Comparison of ENCODE assay signal across 25 cellular contexts in the genomic region with DNA sequence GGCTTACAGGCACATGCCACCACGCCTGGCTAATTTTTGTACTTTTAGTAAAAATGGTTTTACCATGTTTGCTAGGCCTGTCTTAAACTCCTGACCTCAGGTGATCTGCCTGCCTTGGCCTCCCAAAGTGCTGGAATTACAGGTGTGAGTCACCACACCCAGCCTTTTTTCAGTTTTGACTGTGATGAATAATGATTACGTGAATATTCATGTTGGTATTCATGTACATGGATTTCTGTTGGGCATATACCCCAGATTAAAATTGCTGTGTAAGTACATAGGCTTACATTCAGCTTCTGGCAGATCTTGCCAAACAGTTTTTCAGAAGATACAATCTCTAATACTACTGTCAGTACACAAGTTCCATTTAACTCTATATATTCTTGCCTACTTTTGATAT. TPM values are rescaled to one million over a fixed set of nuclear protein-coding genes. Genes with fewer than 3 reads are reported as not detected.
DNase-seq lines count a peak whose midpoint lies in the region; ATAC-seq, FAIRE-seq and TF ChIP-seq lines count a peak whose summit lies in the region.
"Had no signal": no experiment of that assay in that cellular context is flagged by ENCODE, and none has a peak within 500 bp of the region (broad histone marks: within the 10 kb centered on the region; RNA-seq: fewer than 3 reads in every experiment).

No MANE protein-coding gene starts in this region.

- H3K4me1 Mint-ChIP-seq in activated naive CD4-positive, alpha-beta T cell treated with anti-CD3 and anti-CD28 coated beads for 36 hours (ENCODE audit: low read depth) = peaks cover 34% of the 10 kb centered on the region
- peaks cover 11 to 51% (median 42%) of the 10 kb centered on the region in 4 donors for H3K4me1 Mint-ChIP-seq in naive thymus-derived CD8-positive, alpha-beta T cell
- peaks cover 47 to 74% (median 72%) of the 10 kb centered on the region in 3 donors for H3K4me1 Mint-ChIP-seq in CD8-positive, alpha-beta memory T cell

- no peaks in the 10 kb centered on the region for H3K27me3 Mint-ChIP-seq in activated naive CD4-positive, alpha-beta T cell treated with anti-CD3 and anti-CD28 coated beads for 36 hours (ENCODE audit: low read depth)
- H3K27me3 Mint-ChIP-seq in naive thymus-derived CD8-positive, alpha-beta T cell = no peaks in the 10 kb centered on the region
- no peaks in the 10 kb centered on the region for H3K27me3 Mint-ChIP-seq in CD8-positive, alpha-beta memory T cell

- peaks cover 19% of the 10 kb centered on the region for H3K36me3 Mint-ChIP-seq in activated naive CD4-positive, alpha-beta T cell treated with anti-CD3 and anti-CD28 coated beads for 36 hours (ENCODE audit: low read depth)
- H3K36me3 Mint-ChIP-seq in naive thymus-derived CD8-positive, alpha-beta T cell = peaks cover 12 to 41% (median 24%) of the 10 kb centered on the region in 3 donors
- H3K36me3 Mint-ChIP-seq in CD8-positive, alpha-beta memory T cell = peaks cover 17 to 34% (median 20%) of the 10 kb centered on the region in 3 donors

- DNase-seq in activated naive CD4-positive, alpha-beta T cell treated with anti-CD3 and anti-CD28 coated beads for 36 hours = peak; percentile 24
- DNase-seq in activated naive CD4-positive, alpha-beta T cell (lab: John Stamatoyannopoulos, UW) = no peak
- DNase-seq in H54 (ENCODE audit: insufficient read length, low spot score) = no peak
- DNase-seq in naive thymus-derived CD8-positive, alpha-beta T cell = no peak
- DNase-seq in CD8-positive, alpha-beta memory T cell = no peak
- DNase-seq: 8988T, COR-L47, DMS53, GOT3, HCEC 1CT, Karpas-422, MV-4-11, NCI-H1105, NCI-H1436 treated with DMSO at 0.1 percent for 48 hours, NCI-H1930, NCI-H2107, NCI-H524, NCI-H774, SK-N-SH had no signal

- CTCF ChIA-PET in activated naive CD4-positive, alpha-beta T cell treated with anti-CD3 and anti-CD28 coated beads for 36 hours (lab: Charles Lee) = interaction anchor here (0.6 kb wide), 2 partner anchors 59 to 256 kb away, joined by 3 read pairs; no protein-coding TSS in a partner anchor
- CTCF ChIA-PET in CD8-positive, alpha-beta memory T cell (lab: Charles Lee) = no interaction called here

- ATAC-seq in esophagus mucosa (peak; percentile 55), HG03196 (IDR thresholded peaks at IDR 0.05; ENCODE audit: unreplicated experiment) (no peak), HG02970 (IDR thresholded peaks at IDR 0.05; ENCODE audit: low FRiP score, unreplicated experiment) (no peak)
- ATAC-seq in naive thymus-derived CD8-positive, alpha-beta T cell = no peak
- ATAC-seq: GM12878 had no signal

- H3K4me1 ChIP-seq in CD8-positive, alpha-beta memory T cell (ENCODE audit: insufficient read depth, low read length) = peaks cover 12% of the 10 kb centered on the region

- no peak overlapping the region for H3K27ac ChIP-seq in CD8-positive, alpha-beta memory T cell (ENCODE audit: low read depth, low read length)
- H3K27ac ChIP-seq: HL-60 had no signal

- H3K27ac Mint-ChIP-seq in activated naive CD4-positive, alpha-beta T cell treated with anti-CD3 and anti-CD28 coated beads for 36 hours = no peak overlapping the region
- peak overlapping the region in 6 of 10 donors; percentile 34 to 82 (median 76) for H3K27ac Mint-ChIP-seq in naive thymus-derived CD8-positive, alpha-beta T cell
- H3K27ac Mint-ChIP-seq in CD8-positive, alpha-beta memory T cell = no peak overlapping the region

- POLR2A ChIA-PET in naive thymus-derived CD8-positive, alpha-beta T cell (lab: Charles Lee) = no interaction called here
- POLR2A ChIA-PET in CD8-positive, alpha-beta memory T cell (lab: Charles Lee) = interaction anchor here (0.7 kb wide), 1 partner anchor 8 kb away, joined by 7 read pairs; no protein-coding TSS in a partner anchor

- no peak overlapping the region for H3K4me3 ChIP-seq in CD8-positive, alpha-beta memory T cell (ENCODE audit: low read length)
- H3K4me3 ChIP-seq: GM12878 had no signal

- TF ChIP-seq POLR2A in H54 (IDR thresholded peaks at IDR 0.05; ENCODE audit: low read depth, low read length) = no peak

- no peaks in the 10 kb centered on the region for H3K9me3 Mint-ChIP-seq in activated naive CD4-positive, alpha-beta T cell treated with anti-CD3 and anti-CD28 coated beads for 36 hours
- peaks cover 0 to 5% (median 0%) of the 10 kb centered on the region in 9 donors for H3K9me3 Mint-ChIP-seq in naive thymus-derived CD8-positive, alpha-beta T cell
- H3K9me3 Mint-ChIP-seq in CD8-positive, alpha-beta memory T cell = no peaks in the 10 kb centered on the region

- H3K9me3 ChIP-seq in CD8-positive, alpha-beta memory T cell (ENCODE audit: low read length) = no peaks in the 10 kb centered on the region
- H3K9me3 ChIP-seq: SK-N-SH had no signal

- FAIRE-seq in H54 (lab: Jason Lieb, UNC) = peak; percentile 45
- FAIRE-seq: G401.6, GM12878 had no signal

- intact Hi-C loops in activated naive CD4-positive, alpha-beta T cell treated with anti-CD3 and anti-CD28 coated beads for 36 hours (cut with micrococcal nuclease) = no loop called here

- no peak overlapping the region for H3K4me3 Mint-ChIP-seq in activated naive CD4-positive, alpha-beta T cell treated with anti-CD3 and anti-CD28 coated beads for 36 hours
- peak overlapping the region in 2 of 10 donors; percentile 10 to 41 for H3K4me3 Mint-ChIP-seq in naive thymus-derived CD8-positive, alpha-beta T cell
- peak overlapping the region in 3 of 7 donors; percentile 17 to 50 (median 28) for H3K4me3 Mint-ChIP-seq in CD8-positive, alpha-beta memory T cell

- H3K27me3 ChIP-seq in CD8-positive, alpha-beta memory T cell (ENCODE audit: insufficient read depth, low read length, poor library complexity, severe bottlenecking) = no peaks in the 10 kb centered on the region

- H3K36me3 ChIP-seq in CD8-positive, alpha-beta memory T cell (ENCODE audit: insufficient read depth, low read length) = peaks cover 5% of the 10 kb centered on the region

RNA-seq across cellular contexts. Expression of a gene that starts 20.9 kb away (rescaled TPM):
- 10 to 100 TPM; 37.4 to 41.0 TPM for total RNA-seq in activated naive CD4-positive, alpha-beta T cell treated with anti-CD3 and anti-CD28 coated beads for 36 hours
- total RNA-seq in esophagus mucosa = 6.1 TPM
- total RNA-seq in naive thymus-derived CD8-positive, alpha-beta T cell = 10 to 100 TPM; 77.3 to 80.4 TPM
- 10 to 100 TPM in 2 of 3 donors, 1 to 10 TPM in 1; 8.1 to 14.6 (median 12.6) TPM for polyA plus RNA-seq in naive thymus-derived CD8-positive, alpha-beta T cell
- total RNA-seq in CD8-positive, alpha-beta memory T cell = 10 to 100 TPM; 22.2 to 23.6 TPM
- 11.3 TPM for polyA plus RNA-seq in CD8-positive, alpha-beta memory T cell

Comparison
In these comparisons a context has a peak if more than half of its experiments do, and no peak if none do; other contexts are left out.
1. H3K27ac Mint-ChIP-seq: peak in naive thymus-derived CD8-positive, alpha-beta T cell (6 of 10); none in activated naive CD4-positive, alpha-beta T cell treated with anti-CD3 and anti-CD28 coated beads for 36 hours (single experiment) and CD8-positive, alpha-beta memory T cell (0 of 8).